ENCODE assay signal across 8 cellular contexts in the genomic region with DNA sequence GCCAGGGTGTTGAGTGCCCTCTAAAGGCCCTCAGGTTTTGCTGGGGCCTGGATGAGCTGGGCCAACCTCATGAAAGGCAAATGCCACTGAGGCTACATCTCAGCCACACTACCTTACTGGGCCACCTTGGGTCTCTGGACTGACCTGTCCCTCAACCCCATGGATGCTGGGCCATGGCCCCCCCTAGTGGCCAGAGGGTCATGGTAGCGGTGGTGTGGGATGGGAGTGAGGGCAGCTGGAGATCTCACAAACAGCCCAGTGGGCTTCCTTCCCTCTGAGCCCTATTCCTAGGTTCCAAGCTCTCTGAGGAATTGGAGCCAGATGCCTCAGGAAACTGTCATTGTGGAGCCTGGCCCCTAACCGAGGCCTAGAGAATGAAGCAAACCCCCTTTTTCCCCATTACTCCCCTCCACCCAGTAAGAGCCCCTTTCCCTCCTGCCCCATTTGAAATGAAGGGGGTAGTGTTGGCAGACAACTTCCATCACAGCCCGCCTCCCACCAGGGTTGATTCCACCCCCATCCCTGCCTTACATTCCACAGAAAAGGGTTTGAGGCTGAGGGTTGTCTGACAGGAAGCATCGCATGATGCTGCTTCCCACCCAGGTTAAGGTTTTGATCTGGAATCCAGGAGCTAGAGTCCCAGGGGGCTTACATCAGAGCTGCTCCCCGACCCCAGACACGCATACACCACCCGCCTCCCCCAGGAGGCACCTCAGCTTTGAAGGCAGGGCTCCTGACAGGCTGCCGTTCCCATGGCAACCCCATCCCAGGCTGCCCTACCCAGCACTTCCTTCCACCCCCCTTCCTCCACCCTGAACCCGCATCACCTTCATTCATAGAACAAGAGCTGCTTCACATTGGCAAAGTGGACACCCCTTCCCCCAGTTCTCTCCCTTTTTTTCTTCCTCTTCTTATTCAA.
A peak's percentile ranks its signal among the peaks of the same experiment; 100 is the strongest.
DNase-seq lines count a peak whose midpoint lies in the region; ATAC-seq and TF ChIP-seq lines count a peak whose summit lies in the region.

No MANE protein-coding gene starts in this region.

- H3K4me1 ChIP-seq in esophagus muscularis mucosa (peaks cover 10 to 33% (median 23%) of the 10 kb centered on the region in 4 donors), neutrophil (ENCODE audit: control insufficient read depth in 1 of 2, insufficient read depth in 1 of 2, low read depth in 1 of 2, low read length in 1 of 2) (no peaks in the 10 kb centered on the region)

- H3K4me3 ChIP-seq in esophagus muscularis mucosa (no peak overlapping the region), neutrophil (ENCODE audit: low read depth in 1 of 2, low read length in 1 of 2) (no peak overlapping the region)

- H3K36me3 Mint-ChIP-seq in activated CD8-positive, alpha-beta T cell treated with anti-CD3 and anti-CD28 coated beads, Interleukin-2, amount 10 ng/mL, durations not matched to agents 7 days and 5 days (ENCODE audit: low read depth): no peaks in the 10 kb centered on the region

- TF ChIP-seq CTCF in esophagus muscularis mucosa (IDR thresholded peaks at IDR 0.05): peak; percentile 8 to 35 (median 19)
- peak; percentile 39 for TF ChIP-seq CTCF in neutrophil (IDR thresholded peaks at IDR 0.05)

- H3K4me3 Mint-ChIP-seq in activated CD8-positive, alpha-beta T cell treated with anti-CD3 and anti-CD28 coated beads, Interleukin-2, amount 10 ng/mL, durations not matched to agents 7 days and 5 days: no peak overlapping the region

- H3K9me3 Mint-ChIP-seq in activated CD8-positive, alpha-beta T cell treated with anti-CD3 and anti-CD28 coated beads, Interleukin-2, amount 10 ng/mL, durations not matched to agents 7 days and 5 days (ENCODE audit: insufficient read depth): no peaks in the 10 kb centered on the region

- H3K9me3 ChIP-seq in esophagus muscularis mucosa: no peaks in the 10 kb centered on the region
- no peaks in the 10 kb centered on the region for H3K9me3 ChIP-seq in neutrophil

- WGBS in esophagus muscularis mucosa: 57% methylated on average over 5 of the region's 9 CpGs

- no peak for TF ChIP-seq POLR2A in esophagus muscularis mucosa (IDR thresholded peaks at IDR 0.05; ENCODE audit: low read depth)

- no peaks in the 10 kb centered on the region for H3K36me3 ChIP-seq in esophagus muscularis mucosa
- no peaks in the 10 kb centered on the region for H3K36me3 ChIP-seq in neutrophil

- H3K27me3 ChIP-seq in esophagus muscularis mucosa (peaks cover 0 to 62% (median 3%) of the 10 kb centered on the region in 4 donors), neutrophil (peaks cover 83% of the 10 kb centered on the region)

- no peak for TF ChIP-seq EP300 in esophagus muscularis mucosa (IDR thresholded peaks at IDR 0.05)

- POLR2A ChIA-PET in activated CD8-positive, alpha-beta T cell treated with anti-CD3 and anti-CD28 coated beads, Interleukin-2, amount 10 ng/mL, durations not matched to agents 7 days and 5 days (lab: Charles Lee): interaction anchor here (1.0 kb wide), 1 partner anchor 144 kb away, joined by 3 read pairs; no protein-coding TSS in a partner anchor

- H3K27me3 Mint-ChIP-seq in activated CD8-positive, alpha-beta T cell treated with anti-CD3 and anti-CD28 coated beads, Interleukin-2, amount 10 ng/mL, durations not matched to agents 7 days and 5 days (ENCODE audit: low read depth): peaks cover 16% of the 10 kb centered on the region

- intact Hi-C loops in esophagus muscularis mucosa (cut with DNase I): loop anchor here (10.0 kb wide), 1 partner anchor 110 kb away; no protein-coding TSS in a partner anchor

- H3K4me1 Mint-ChIP-seq in activated CD8-positive, alpha-beta T cell treated with anti-CD3 and anti-CD28 coated beads, Interleukin-2, amount 10 ng/mL, durations not matched to agents 7 days and 5 days (ENCODE audit: low read depth): peaks cover 5% of the 10 kb centered on the region

- no peak overlapping the region for H3K27ac Mint-ChIP-seq in activated CD8-positive, alpha-beta T cell treated with anti-CD3 and anti-CD28 coated beads, Interleukin-2, amount 10 ng/mL, durations not matched to agents 7 days and 5 days

- ATAC-seq in activated CD8-positive, alpha-beta T cell treated with anti-CD3 and anti-CD28 coated beads, Interleukin-2, amount 10 ng/mL, durations not matched to agents 7 days and 5 days: peak; percentile 60
- no peak for ATAC-seq in HG03354 (IDR thresholded peaks at IDR 0.05; ENCODE audit: poor library complexity, severe bottlenecking, unreplicated experiment)
- ATAC-seq in HG03439 (IDR thresholded peaks at IDR 0.05; ENCODE audit: unreplicated experiment): no peak

- DNase-seq in NCI-H1694 treated with DMSO at 0.1 percent for 48 hours (lab: John Stamatoyannopoulos, UW) (peak; percentile 9), NCI-H1694 (lab: John Stamatoyannopoulos, UW) (no peak), NCI-H1092 treated with DMSO at 0.1 percent for 48 hours (lab: John Stamatoyannopoulos, UW) (peak; percentile 18), esophagus muscularis mucosa (ENCODE audit: extremely low spot score) (no peak)
- peak; percentile 55 for DNase-seq in activated CD8-positive, alpha-beta T cell treated with anti-CD3 and anti-CD28 coated beads, Interleukin-2, amount 10 ng/mL, durations not matched to agents 7 days and 5 days

- H3K27ac ChIP-seq in esophagus muscularis mucosa (replicated peaks in 1 of 4) (no peak overlapping the region), neutrophil (no peak overlapping the region)

- CTCF ChIA-PET in activated CD8-positive, alpha-beta T cell treated with anti-CD3 and anti-CD28 coated beads, Interleukin-2, amount 10 ng/mL, durations not matched to agents 7 days and 5 days (lab: Charles Lee): interaction anchor here (0.7 to 4.0 kb wide), 19 partner anchors 8 to 156 kb away, joined by 3 to 28 read pairs (median 4); partner anchors contain the start of gene PCDH1

Comparison
In these comparisons a context has a peak if more than half of its experiments do, and no peak if none do; other contexts are left out.
1. DNase-seq: peak in NCI-H1694 treated with DMSO at 0.1 percent for 48 hours (single experiment), NCI-H1092 treated with DMSO at 0.1 percent for 48 hours (single experiment) and activated CD8-positive, alpha-beta T cell treated with anti-CD3 and anti-CD28 coated beads, Interleukin-2, amount 10 ng/mL, durations not matched to agents 7 days and 5 days (single experiment); none in NCI-H1694 (single experiment) and esophagus muscularis mucosa (single experiment).